18 cellular contexts compared by ENCODE assay signal in genomic region chr13:24147570-24147963, GRCh38. TPM values are rescaled to one million over a fixed set of nuclear protein-coding genes. Genes with fewer than 3 reads are reported as not detected.
DNase-seq lines count a peak whose midpoint lies in the region; ATAC-seq, FAIRE-seq and TF ChIP-seq lines count a peak whose summit lies in the region.
"Had no signal": no experiment of that assay in that cellular context is flagged by ENCODE, and none has a peak within 500 bp of the region (broad histone marks: within the 10 kb centered on the region; RNA-seq: fewer than 3 reads in every experiment).

No MANE protein-coding gene starts in this region.

- H3K4me1 ChIP-seq in smooth muscle cell (ENCODE audit: low read depth): peaks cover 7% of the 10 kb centered on the region
- peaks cover 0 to 8% (median 0%) of the 10 kb centered on the region in 9 donors for H3K4me1 ChIP-seq in heart right ventricle

- H3K9me3 ChIP-seq in smooth muscle cell (replicated peaks; ENCODE audit: low read depth) (no peaks in the 10 kb centered on the region), heart right ventricle (no peaks in the 10 kb centered on the region)
- H3K9me3 ChIP-seq: BLaER1, upper lobe of left lung had no signal

- H3K4me3 ChIP-seq in smooth muscle cell (no peak overlapping the region), heart right ventricle (no peak overlapping the region)
- H3K4me3 ChIP-seq: BLaER1, cardiac muscle cell, upper lobe of left lung had no signal

- no peak overlapping the region for H3K4me3 Mint-ChIP-seq in endothelial cell (ENCODE audit: unreplicated experiment)
- H3K4me3 Mint-ChIP-seq: activated naive CD8-positive, alpha-beta T cell; IgD-negative memory B cell; immature natural killer cell had no signal

- peak overlapping the region; percentile 32 for H3K27ac Mint-ChIP-seq in endothelial cell (ENCODE audit: unreplicated experiment)
- H3K27ac Mint-ChIP-seq: activated naive CD8-positive, alpha-beta T cell; IgD-negative memory B cell; immature natural killer cell had no signal

- H3K27me3 Mint-ChIP-seq in endothelial cell (ENCODE audit: unreplicated experiment): peaks cover 3% of the 10 kb centered on the region
- H3K27me3 Mint-ChIP-seq: activated naive CD8-positive, alpha-beta T cell had no signal

- H3F3A ChIP-seq in smooth muscle cell (ENCODE audit: low read depth): no peaks in the 10 kb centered on the region

- FAIRE-seq in GM19239 (lab: Jason Lieb, UNC): peak; percentile 82

- no peak for DNase-seq in GM19239 (ENCODE audit: insufficient read length, low spot score)
- no peak for DNase-seq in endothelial cell (ENCODE audit: low spot score)
- no peak for DNase-seq in smooth muscle cell (lab: John Stamatoyannopoulos, UW; ENCODE audit: unreplicated experiment)
- no peak for DNase-seq in heart right ventricle
- no peak for DNase-seq in SW480 (ENCODE audit: low spot score)
- DNase-seq in Right ventricle myocardium inferior (ENCODE audit: missing footprints): no peak
- DNase-seq: activated CD4-positive, CD25-positive, alpha-beta regulatory T cell; DND-41; foreskin keratinocyte; immature natural killer cell; NCI-H1092; NCI-H446; upper lobe of left lung had no signal

- intact Hi-C loops in heart right ventricle (cut with DNase I) (no loop called here), Right ventricle myocardium inferior (cut with DNase I) (no loop called here)

- ATAC-seq in HG02973 (IDR thresholded peaks at IDR 0.05; ENCODE audit: unreplicated experiment): peak; percentile 54
- ATAC-seq in heart right ventricle: no peak
- no peak for ATAC-seq in Right ventricle myocardium inferior
- ATAC-seq: foreskin keratinocyte had no signal

- peaks cover 44% of the 10 kb centered on the region for H3K4me1 Mint-ChIP-seq in endothelial cell (ENCODE audit: unreplicated experiment)

- H3K36me3 ChIP-seq in smooth muscle cell (ENCODE audit: low read depth) (no peaks in the 10 kb centered on the region), heart right ventricle (no peaks in the 10 kb centered on the region)
- H3K36me3 ChIP-seq: BLaER1, cardiac muscle cell, upper lobe of left lung had no signal

- no peaks in the 10 kb centered on the region for H3K9me3 Mint-ChIP-seq in endothelial cell (ENCODE audit: unreplicated experiment)
- H3K9me3 Mint-ChIP-seq: IgD-negative memory B cell, immature natural killer cell had no signal

- H3K4me2 ChIP-seq in smooth muscle cell: peak overlapping the region; percentile 23
- H3K4me2 ChIP-seq: BLaER1 had no signal

- H3K36me3 Mint-ChIP-seq in endothelial cell (ENCODE audit: low read depth, unreplicated experiment): no peaks in the 10 kb centered on the region
- H3K36me3 Mint-ChIP-seq: activated naive CD8-positive, alpha-beta T cell; IgD-negative memory B cell; immature natural killer cell had no signal

- H2AFZ ChIP-seq in smooth muscle cell (ENCODE audit: low read depth): no peak overlapping the region

- H3K27ac ChIP-seq in smooth muscle cell (ENCODE audit: low read depth): peak overlapping the region; percentile 96
- no peak overlapping the region for H3K27ac ChIP-seq in heart right ventricle
- H3K27ac ChIP-seq: BLaER1, cardiac muscle cell had no signal

- H3K79me2 ChIP-seq in smooth muscle cell (ENCODE audit: low read depth): no peaks in the 10 kb centered on the region

- no peaks in the 10 kb centered on the region for H3K27me3 ChIP-seq in smooth muscle cell (ENCODE audit: low read depth)
- peaks cover 0 to 5% (median 0%) of the 10 kb centered on the region in 7 donors for H3K27me3 ChIP-seq in heart right ventricle
- H3K27me3 ChIP-seq: BLaER1, cardiac muscle cell, upper lobe of left lung had no signal

- WGBS in smooth muscle cell (ENCODE audit: low lambda C conversion rate): 89% methylated on average over 6 of the region's 6 CpGs
- 79 to 84% methylated on average over 6 of the region's 6 CpGs for WGBS in heart right ventricle, 2 donors

- no peaks in the 10 kb centered on the region for H4K20me1 ChIP-seq in smooth muscle cell (ENCODE audit: low read depth)
- H4K20me1 ChIP-seq: BLaER1 had no signal

- TF ChIP-seq CTCF in endothelial cell (IDR thresholded peaks at IDR 0.05; ENCODE audit: unreplicated experiment) (no peak), smooth muscle cell (IDR thresholded peaks at IDR 0.05; ENCODE audit: borderline replicate concordance, insufficient read depth, poor library complexity, severe bottlenecking) (no peak), heart right ventricle (IDR thresholded peaks at IDR 0.05) (no peak)

- peak overlapping the region; percentile 25 for H3K9ac ChIP-seq in smooth muscle cell (ENCODE audit: low read depth)
- H3K9ac ChIP-seq: BLaER1 had no signal

RNA-seq across cellular contexts. Expression of gene SPATA13, which starts 13.0 kb away (rescaled TPM):
- total RNA-seq in endothelial cell (ENCODE audit: unreplicated experiment): 11.4 TPM
- 14.6 and 16.6 TPM in 2 replicates for total RNA-seq in smooth muscle cell
- 3.8 and 7.1 TPM in 2 replicates for polyA plus RNA-seq in smooth muscle cell
- 10 to 100 TPM in 5 of 10 donors, 1 to 10 TPM in 5; 6.0 to 19.2 (median 10.2) TPM for total RNA-seq in heart right ventricle
- polyA plus RNA-seq in heart right ventricle: 10 to 100 TPM in 1 of 2 donors, 1 to 10 TPM in 1; 3.3 to 21.4 TPM
- total RNA-seq in Right ventricle myocardium inferior: 9.9 TPM
